Comparison of ENCODE assay signal across 14 cellular contexts in genomic region chr6:119672725-119673124, GRCh38.
"Had no signal": no experiment of that assay in that cellular context is flagged by ENCODE, and none has a peak within 500 bp of the region (broad histone marks: within the 10 kb centered on the region; RNA-seq: fewer than 3 reads in every experiment).

No MANE protein-coding gene starts in this region.

- H3K36me3 ChIP-seq: breast epithelium, thyroid gland had no signal

- H3K4me3 ChIP-seq: breast epithelium, thyroid gland had no signal

- H3K79me2 ChIP-seq: parathyroid adenoma had no signal

- DNase-seq: activated CD4-positive, alpha-beta memory T cell treated with anti-CD3 and anti-CD28 coated beads, Interleukin-2, amount 10 ng/mL, durations not matched to agents 7 days and 5 days; activated CD4-positive, alpha-beta T cell treated with anti-CD3 and anti-CD28 coated beads for 1 hour; activated T-cell treated with anti-CD3 and anti-CD28 coated beads, Interleukin-2, amount 50 U/mL, for 72 hours; aorta; dermis blood vessel endothelial cell; kidney; small intestine; thyroid gland had no signal

- H3K27ac ChIP-seq: breast epithelium, parathyroid adenoma, thyroid gland had no signal

- H3K9me3 ChIP-seq: breast epithelium, thyroid gland had no signal

- H3K27ac Mint-ChIP-seq: activated CD4-positive, alpha-beta memory T cell treated with anti-CD3 and anti-CD28 coated beads, Interleukin-2, amount 10 ng/mL, durations not matched to agents 7 days and 5 days; activated T-cell treated with anti-CD3 and anti-CD28 coated beads, Interleukin-2, amount 50 U/mL, for 72 hours; stimulated activated effector memory CD8-positive, alpha-beta T cell treated with anti-CD3 and anti-CD28 coated beads, Interleukin-12 subunit alpha, Interleukin-12 subunit beta, amount 100 ng/mL, for 72 hours had no signal

- H3K36me3 Mint-ChIP-seq: stimulated activated effector memory CD8-positive, alpha-beta T cell treated with anti-CD3 and anti-CD28 coated beads, Interleukin-12 subunit alpha, Interleukin-12 subunit beta, amount 100 ng/mL, for 72 hours had no signal

- H3K4me3 Mint-ChIP-seq: activated CD4-positive, alpha-beta memory T cell treated with anti-CD3 and anti-CD28 coated beads, Interleukin-2, amount 10 ng/mL, durations not matched to agents 7 days and 5 days; activated T-cell treated with anti-CD3 and anti-CD28 coated beads, Interleukin-2, amount 50 U/mL, for 72 hours; neural crest cell; stimulated activated effector memory CD8-positive, alpha-beta T cell treated with anti-CD3 and anti-CD28 coated beads, Interleukin-12 subunit alpha, Interleukin-12 subunit beta, amount 100 ng/mL, for 72 hours had no signal

- H3K27me3 ChIP-seq: breast epithelium, thyroid gland had no signal

- FAIRE-seq: endometrium, kidney, small intestine, urothelium cell line had no signal

- H3K4me1 ChIP-seq: breast epithelium, parathyroid adenoma, thyroid gland had no signal

- H3K9me3 Mint-ChIP-seq: activated CD4-positive, alpha-beta memory T cell treated with anti-CD3 and anti-CD28 coated beads, Interleukin-2, amount 10 ng/mL, durations not matched to agents 7 days and 5 days; activated T-cell treated with anti-CD3 and anti-CD28 coated beads, Interleukin-2, amount 50 U/mL, for 72 hours; neural crest cell; stimulated activated effector memory CD8-positive, alpha-beta T cell treated with anti-CD3 and anti-CD28 coated beads, Interleukin-12 subunit alpha, Interleukin-12 subunit beta, amount 100 ng/mL, for 72 hours had no signal

- H3K9ac ChIP-seq: parathyroid adenoma had no signal

- H2AFZ ChIP-seq: parathyroid adenoma had no signal
